ENCODE assay signal across 22 cellular contexts in the genomic region with DNA sequence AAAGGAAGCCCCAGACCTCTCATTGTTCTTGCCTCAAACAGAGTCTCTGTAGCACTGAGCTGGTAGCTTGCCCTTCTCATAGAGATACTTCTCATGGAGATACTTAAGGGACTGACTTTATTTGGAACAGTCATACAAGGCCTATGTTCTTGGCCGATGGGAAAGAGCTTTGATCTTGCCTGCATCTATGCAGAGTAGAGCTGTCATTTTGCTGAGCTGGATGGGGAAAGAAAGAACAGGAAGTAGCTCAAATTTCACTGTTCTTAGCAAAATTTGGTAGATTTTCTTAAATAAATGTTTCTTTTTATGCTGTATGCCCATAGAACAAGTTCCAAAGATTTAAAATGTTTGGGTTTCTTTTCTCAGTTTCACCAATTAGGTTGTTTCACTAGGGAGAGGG.
DNase-seq lines count a peak whose midpoint lies in the region; ATAC-seq and TF ChIP-seq lines count a peak whose summit lies in the region.
"Had no signal": no experiment of that assay in that cellular context is flagged by ENCODE, and none has a peak within 500 bp of the region (broad histone marks: within the 10 kb centered on the region; RNA-seq: fewer than 3 reads in every experiment).

No MANE protein-coding gene starts in this region.

- H3F3A ChIP-seq in GM23248 (ENCODE audit: insufficient read depth) = no peaks in the 10 kb centered on the region

- no peak for TF ChIP-seq POLR2A in thyroid gland (IDR thresholded peaks at IDR 0.05)

- intact Hi-C loops in thyroid gland (cut with DNase I) = no loop called here
- intact Hi-C loops in psoas muscle (cut with DNase I) = no loop called here

- no peaks in the 10 kb centered on the region for H4K20me1 ChIP-seq in GM23248 (ENCODE audit: insufficient read depth)
- no peaks in the 10 kb centered on the region for H4K20me1 ChIP-seq in osteoblast (ENCODE audit: insufficient read depth, low read length)

- no peaks in the 10 kb centered on the region for H3K9me2 ChIP-seq in GM23248 (ENCODE audit: insufficient read depth)

- no peak overlapping the region for H3K27ac ChIP-seq in GM23248
- no peak overlapping the region for H3K27ac ChIP-seq in osteoblast (ENCODE audit: low read depth, low read length)
- H3K27ac ChIP-seq in thyroid gland = no peak overlapping the region
- H3K27ac ChIP-seq in psoas muscle = no peak overlapping the region
- H3K27ac ChIP-seq: epithelial cell of prostate, sigmoid colon had no signal

- H3K79me2 ChIP-seq in GM23248 (ENCODE audit: insufficient read depth) (no peaks in the 10 kb centered on the region), osteoblast (ENCODE audit: insufficient read depth, low read length) (no peaks in the 10 kb centered on the region)

- H3K27me3 ChIP-seq in GM23248 (replicated peaks; ENCODE audit: insufficient read depth) (no peaks in the 10 kb centered on the region), osteoblast (ENCODE audit: insufficient read depth, low read length) (no peaks in the 10 kb centered on the region), thyroid gland (no peaks in the 10 kb centered on the region), psoas muscle (ENCODE audit: insufficient read depth in 3 of 3, low read length in 2 of 3) (no peaks in the 10 kb centered on the region)
- H3K27me3 ChIP-seq: pancreas, sigmoid colon had no signal

- DNase-seq in GM23248 = peak; percentile 20
- peak; percentile 33 for DNase-seq in RPMI7951 (ENCODE audit: low read depth)
- DNase-seq in fibroblast of gingiva (ENCODE audit: low read depth) = peak; percentile 58
- DNase-seq in osteoblast (ENCODE audit: insufficient read length, low spot score, missing footprints) = peak; percentile 46
- no peak for DNase-seq in thyroid gland
- DNase-seq in psoas muscle = no peak
- DNase-seq: activated naive CD4-positive, alpha-beta T cell treated with anti-CD3 and anti-CD28 coated beads for 36 hours; activated T-cell treated with anti-CD3 and anti-CD28 coated beads, Interleukin-2, amount 50 U/mL, for 4 hours; CD8-positive, alpha-beta memory T cell; KBM-7; left cardiac atrium; natural killer cell; NCI-H187 treated with DMSO at 0.1 percent for 48 hours; NCI-H226; NCI-H82; OCI-M1; pancreas; SHP77; sigmoid colon had no signal

- no peaks in the 10 kb centered on the region for H3K4me1 ChIP-seq in GM23248 (ENCODE audit: insufficient read depth)
- no peaks in the 10 kb centered on the region for H3K4me1 ChIP-seq in osteoblast (ENCODE audit: insufficient read depth, low read length)
- peaks cover 0 to 6% of the 10 kb centered on the region in 2 donors for H3K4me1 ChIP-seq in thyroid gland
- H3K4me1 ChIP-seq in psoas muscle = no peaks in the 10 kb centered on the region
- H3K4me1 ChIP-seq: sigmoid colon had no signal

- H3K9ac ChIP-seq in GM23248 = no peak overlapping the region

- H3K9me3 ChIP-seq in GM23248 (ENCODE audit: low read depth) (no peaks in the 10 kb centered on the region), osteoblast (ENCODE audit: low read depth, low read length) (no peaks in the 10 kb centered on the region), thyroid gland (no peaks in the 10 kb centered on the region), psoas muscle (no peaks in the 10 kb centered on the region)
- H3K9me3 ChIP-seq: pancreas, sigmoid colon had no signal

- H3K4me3 ChIP-seq in GM23248 (no peak overlapping the region), osteoblast (ENCODE audit: insufficient read depth, low read length) (no peak overlapping the region), thyroid gland (replicated peaks in 1 of 3) (no peak overlapping the region), psoas muscle (no peak overlapping the region)
- H3K4me3 ChIP-seq: pancreas, sigmoid colon had no signal

- H2AFZ ChIP-seq in GM23248 (no peak overlapping the region), osteoblast (ENCODE audit: low read length) (peak overlapping the region; percentile 83)

- in situ Hi-C loops in GM23248 (cut with MboI) = no loop called here

- ATAC-seq in GM18861 (IDR thresholded peaks at IDR 0.05; ENCODE audit: unreplicated experiment) (no peak), psoas muscle (no peak), GM21381 (IDR thresholded peaks at IDR 0.05; ENCODE audit: unreplicated experiment) (no peak)
- ATAC-seq: activated T-cell treated with anti-CD3 and anti-CD28 coated beads, Interleukin-2, amount 50 U/mL, for 4 hours; left cardiac atrium; natural killer cell had no signal

- WGBS in GM23248 (ENCODE audit: low coverage in 1 of 2, low lambda C conversion rate in 2 of 2, missing lambda C conversion rate in 2 of 2), 2 experiments = 63 to 68% methylated on average over 1 of the region's 1 CpG
- 48 to 70% methylated on average over 1 of the region's 1 CpG for WGBS in thyroid gland, 2 donors
- 49 to 59% (median 58%) methylated on average over 1 of the region's 1 CpG for WGBS in psoas muscle, 3 donors

- H3K4me2 ChIP-seq in GM23248 (ENCODE audit: unreplicated experiment) = no peak overlapping the region
- no peak overlapping the region for H3K4me2 ChIP-seq in osteoblast (ENCODE audit: insufficient read depth, low read length)

- H3K36me3 ChIP-seq in GM23248 (ENCODE audit: low read depth) (no peaks in the 10 kb centered on the region), osteoblast (ENCODE audit: insufficient read depth, low read length) (no peaks in the 10 kb centered on the region), thyroid gland (no peaks in the 10 kb centered on the region), psoas muscle (ENCODE audit: insufficient read depth in 1 of 2, low read depth in 1 of 2) (peaks cover 0 to 2% of the 10 kb centered on the region in 2 donors)
- H3K36me3 ChIP-seq: pancreas, sigmoid colon had no signal

- TF ChIP-seq CTCF in osteoblast (IDR thresholded peaks at IDR 0.05; ENCODE audit: extremely low read depth, low read depth, low read length) (no peak), thyroid gland (IDR thresholded peaks at IDR 0.05) (no peak), psoas muscle (IDR thresholded peaks at IDR 0.05) (no peak)

Comparison
In these comparisons a context has a peak if more than half of its experiments do, and no peak if none do; other contexts are left out.
1. DNase-seq: peak in GM23248 (single experiment), RPMI7951 (single experiment), fibroblast of gingiva (single experiment) and osteoblast (single experiment); none in thyroid gland (0 of 2) and psoas muscle (0 of 2).